8 cellular contexts compared by ENCODE assay signal in the genomic region with DNA sequence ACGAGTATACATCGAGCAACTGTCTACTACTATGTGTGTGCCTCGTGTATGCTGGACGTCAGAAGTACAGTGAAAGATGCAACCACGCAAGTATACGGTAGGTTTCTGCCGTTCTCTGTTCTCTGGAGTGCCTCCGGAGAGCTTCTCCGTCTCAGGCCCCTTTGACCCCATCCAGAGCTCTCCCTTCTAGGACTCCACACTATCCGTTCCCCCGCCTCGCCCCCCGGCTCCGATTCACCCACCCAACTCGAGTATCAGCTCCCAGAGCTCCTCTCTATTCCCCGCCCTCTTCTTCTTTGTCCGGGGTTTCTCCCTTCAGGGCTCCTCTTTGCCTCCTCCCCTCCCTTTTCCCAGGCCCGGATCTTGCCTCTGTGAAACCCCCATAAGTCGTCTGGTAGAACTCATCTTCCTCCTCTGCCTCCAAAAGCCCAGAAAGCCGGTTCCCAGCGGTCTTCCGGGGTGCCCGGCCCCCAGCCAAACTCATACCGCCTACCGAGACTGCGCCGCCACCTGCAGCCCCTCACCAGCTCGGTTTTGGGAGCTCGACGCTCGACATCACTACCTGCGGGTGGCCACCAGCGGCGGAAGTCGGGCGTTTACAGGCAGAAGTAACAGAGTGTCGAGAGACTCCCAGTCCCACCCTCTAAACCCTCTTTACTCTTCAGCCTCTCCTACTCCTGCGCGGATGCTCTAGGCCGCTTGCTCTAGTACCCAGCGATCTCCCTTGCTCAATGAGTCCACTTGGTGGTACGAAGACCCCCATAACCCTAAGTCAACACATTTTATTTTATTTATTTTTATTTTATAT. TPM values are rescaled to one million over a fixed set of nuclear protein-coding genes. Genes with fewer than 3 reads are reported as not detected.
DNase-seq lines count a peak whose midpoint lies in the region; ATAC-seq and TF ChIP-seq lines count a peak whose summit lies in the region.

A gene with protein sequence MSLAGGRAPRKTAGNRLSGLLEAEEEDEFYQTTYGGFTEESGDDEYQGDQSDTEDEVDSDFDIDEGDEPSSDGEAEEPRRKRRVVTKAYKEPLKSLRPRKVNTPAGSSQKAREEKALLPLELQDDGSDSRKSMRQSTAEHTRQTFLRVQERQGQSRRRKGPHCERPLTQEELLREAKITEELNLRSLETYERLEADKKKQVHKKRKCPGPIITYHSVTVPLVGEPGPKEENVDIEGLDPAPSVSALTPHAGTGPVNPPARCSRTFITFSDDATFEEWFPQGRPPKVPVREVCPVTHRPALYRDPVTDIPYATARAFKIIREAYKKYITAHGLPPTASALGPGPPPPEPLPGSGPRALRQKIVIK (minus strand): TSS at position 560 of the 808 bp plus-strand sequence. CDS start 76 bp downstream, at position 484.

- peaks cover 17% of the 10 kb centered on the region for H3K4me1 Mint-ChIP-seq in progenitor cell of endocrine pancreas (ENCODE audit: low read depth)

- H3K36me3 ChIP-seq in adrenal gland (replicated peaks in 1 of 2) (peaks cover 0 to 12% of the 10 kb centered on the region in 2 donors), heart right ventricle (peaks cover 0 to 12% (median 8%) of the 10 kb centered on the region in 9 donors), upper lobe of right lung (peaks cover 10% of the 10 kb centered on the region)

- peak within 1 kb of the TSS; percentile 17 to 74 (median 55) for H3K4me3 ChIP-seq in adrenal gland
- H3K4me3 ChIP-seq in heart right ventricle = peak within 1 kb of the TSS; percentile 52 to 92 (median 71)
- H3K4me3 ChIP-seq in upper lobe of right lung = peak within 1 kb of the TSS; percentile 62

- in situ Hi-C loops in GM13976 (cut with MboI; ENCODE audit: low sequenced_read_pairs, unreplicated experiment) = no loop called here

- H3K9me3 ChIP-seq in adrenal gland (replicated peaks in 1 of 3) (no peaks in the 10 kb centered on the region), heart right ventricle (no peaks in the 10 kb centered on the region), upper lobe of right lung (no peaks in the 10 kb centered on the region)

- 0 to 1% (median 1%) methylated on average over 36 to 42 of the region's 42 CpGs for WGBS in adrenal gland, 4 donors
- 0 to 1% methylated on average over 42 of the region's 42 CpGs for WGBS in heart right ventricle, 2 donors

- H3K27me3 ChIP-seq in adrenal gland (no peaks in the 10 kb centered on the region), heart right ventricle (no peaks in the 10 kb centered on the region), upper lobe of right lung (no peaks in the 10 kb centered on the region)

- peaks cover 3% of the 10 kb centered on the region for H3K27me3 Mint-ChIP-seq in progenitor cell of endocrine pancreas

- TF ChIP-seq CTCF in GM13976 (IDR thresholded peaks at IDR 0.05; ENCODE audit: borderline replicate concordance, control extremely low read depth, extremely low read depth, insufficient read depth, missing control alignments) (no peak), adrenal gland (IDR thresholded peaks at IDR 0.05) (peak in 5 of 6 experiments; percentile 20 to 57 (median 44)), heart right ventricle (IDR thresholded peaks at IDR 0.05) (peak in 1 of 9 donors; percentile 27), progenitor cell of endocrine pancreas (IDR thresholded peaks at IDR 0.05; ENCODE audit: unreplicated experiment) (no peak), upper lobe of right lung (IDR thresholded peaks at IDR 0.05) (peak; percentile 10)

- H3K36me3 Mint-ChIP-seq in progenitor cell of endocrine pancreas (ENCODE audit: insufficient read depth) = peaks cover 5% of the 10 kb centered on the region

- ATAC-seq in HG02852 (IDR thresholded peaks at IDR 0.05; ENCODE audit: unreplicated experiment) = peak; percentile 77
- ATAC-seq in heart right ventricle = peak; percentile 93 to 97 (median 97)
- peak; percentile 99 for ATAC-seq in upper lobe of right lung

- peak within 1 kb of the TSS; percentile 100 for H3K27ac Mint-ChIP-seq in progenitor cell of endocrine pancreas

- peak; percentile 93 for DNase-seq in GM13976 (ENCODE audit: low spot score)
- DNase-seq in NCI-H1694 (lab: John Stamatoyannopoulos, UW) = peak; percentile 96
- DNase-seq in adrenal gland = peak; percentile 80 to 91 (median 84)
- peak; percentile 81 to 88 for DNase-seq in heart right ventricle
- peak; percentile 60 for DNase-seq in progenitor cell of endocrine pancreas (ENCODE audit: low spot score, unreplicated experiment)
- peak; percentile 91 for DNase-seq in upper lobe of right lung

- no peaks in the 10 kb centered on the region for H3K9me3 Mint-ChIP-seq in progenitor cell of endocrine pancreas (ENCODE audit: low read depth)

- TF ChIP-seq POLR2A in adrenal gland (IDR thresholded peaks at IDR 0.05) = peak; percentile 46 to 59

- H3K4me1 ChIP-seq in adrenal gland (replicated peaks in 1 of 2) (peaks cover 9 to 18% of the 10 kb centered on the region in 2 donors), heart right ventricle (peaks cover 0 to 32% (median 22%) of the 10 kb centered on the region in 9 donors), upper lobe of right lung (peaks cover 17% of the 10 kb centered on the region)

- peak within 1 kb of the TSS in 4 of 5 donors; percentile 36 to 77 (median 62) for H3K27ac ChIP-seq in adrenal gland
- H3K27ac ChIP-seq in heart right ventricle = peak within 1 kb of the TSS; percentile 38 to 92 (median 80)
- H3K27ac ChIP-seq in upper lobe of right lung = peak within 1 kb of the TSS; percentile 76

- peak within 1 kb of the TSS; percentile 100 for H3K4me3 Mint-ChIP-seq in progenitor cell of endocrine pancreas (ENCODE audit: low read depth)

- intact Hi-C loops in T-helper 1 cell treated with Interleukin-12 subunit alpha and Interleukin-12 subunit beta and Interleukin-4 antibody, amounts not matched to agents 30 ng/mL and 1 ng/mL, for 36 hours (cut with micrococcal nuclease) = loop anchor here (1.0 to 5.0 kb wide), 6 partner anchors 8 to 267 kb away; partner anchors contain the start of genes PIP5K1A, POGZ, PSMD4 and RFX5
- intact Hi-C loops in adrenal gland (cut with DNase I) = no loop called here
- intact Hi-C loops in heart right ventricle (cut with DNase I) = loop anchor here in 5 of 10 donors (10.0 kb wide), 2 partner anchors 155 to 215 kb away; partner anchors contain the start of gene RFX5 (in 5 of the 5)
- intact Hi-C loops in upper lobe of right lung (cut with DNase I) = no loop called here

RNA-seq across cellular contexts. Expression of the gene that starts here (rescaled TPM):
- total RNA-seq in T-helper 1 cell treated with Interleukin-12 subunit alpha and Interleukin-12 subunit beta and Interleukin-4 antibody, amounts not matched to agents 30 ng/mL and 1 ng/mL, for 36 hours = 72.0 and 80.4 TPM in 2 replicates
- total RNA-seq in adrenal gland (10 to 100 TPM; 30.0 to 57.1 (median 38.5) TPM), heart right ventricle (10 to 100 TPM; 29.6 to 47.2 (median 39.6) TPM), progenitor cell of endocrine pancreas (110 and 119 TPM in 2 replicates), upper lobe of right lung (42.6 TPM)
- polyA plus RNA-seq in adrenal gland (10 to 100 TPM; 33.1 to 54.4 (median 41.3) TPM), heart right ventricle (10 to 100 TPM; 24.8 to 33.4 TPM)

Comparison
In these comparisons a context has a peak if more than half of its experiments do, and no peak if none do; other contexts are left out.
1. Peak in every context shown above with its lines: DNase-seq, ATAC-seq, H3K4me3 ChIP-seq and H3K27ac ChIP-seq.
2. CTCF ChIP-seq: peak in adrenal gland (5 of 6) and upper lobe of right lung (single experiment); none in GM13976 (single experiment) and progenitor cell of endocrine pancreas (single experiment).